Comparison of ENCODE assay signal across 22 cellular contexts in genomic region chr4:3361896-3362295, GRCh38.
DNase-seq lines count a peak whose midpoint lies in the region; ATAC-seq, FAIRE-seq and TF ChIP-seq lines count a peak whose summit lies in the region.
"Had no signal": no experiment of that assay in that cellular context is flagged by ENCODE, and none has a peak within 500 bp of the region (broad histone marks: within the 10 kb centered on the region; RNA-seq: fewer than 3 reads in every experiment).

No MANE protein-coding gene starts in this region.

- peaks cover 25% of the 10 kb centered on the region for H3K4me1 ChIP-seq in HepG2 (ENCODE audit: insufficient read depth, low read length)
- peaks cover 0 to 22% (median 6%) of the 10 kb centered on the region in 4 donors for H3K4me1 ChIP-seq in right lobe of liver
- H3K4me1 ChIP-seq in neuronal stem cell (ENCODE audit: control insufficient read depth in 2 of 2, insufficient read depth in 1 of 2, low read depth in 1 of 2, low read length in 2 of 2): peaks cover 0 to 8% of the 10 kb centered on the region in 2 donors
- no peaks in the 10 kb centered on the region for H3K4me1 ChIP-seq in foreskin keratinocyte

- H3K9ac ChIP-seq in HepG2 (ENCODE audit: insufficient read depth, low read depth, low read length): no peak overlapping the region
- H3K9ac ChIP-seq in neuronal stem cell (ENCODE audit: low read depth, low read length, poor library complexity): peak overlapping the region; percentile 67

- H3K27me3 ChIP-seq in HepG2 (ENCODE audit: control insufficient read depth in 1 of 2, insufficient read depth in 2 of 2, low read length in 2 of 2) (no peaks in the 10 kb centered on the region; a peak in 1 of 5 replicates), right lobe of liver (no peaks in the 10 kb centered on the region), neuronal stem cell (ENCODE audit: control insufficient read depth in 3 of 3, insufficient read depth in 3 of 3, low read depth in 1 of 3, low read length in 3 of 3) (peaks cover 0 to 2% (median 0%) of the 10 kb centered on the region in 3 experiments), foreskin keratinocyte (no peaks in the 10 kb centered on the region)

- H3K4ac ChIP-seq in neuronal stem cell (ENCODE audit: low read length): no peak overlapping the region

- H4K20me1 ChIP-seq in HepG2 (ENCODE audit: insufficient read depth, low read length): no peaks in the 10 kb centered on the region

- H3K18ac ChIP-seq in neuronal stem cell (ENCODE audit: low read length): peak overlapping the region; percentile 88

- no peak for FAIRE-seq in HepG2 (lab: Jason Lieb, UNC)
- FAIRE-seq: A204.1, D721Med, GM18507 had no signal

- no peak overlapping the region for H2BK12ac ChIP-seq in neuronal stem cell (ENCODE audit: low read length)

- ATAC-seq in HepG2 (no peak), right lobe of liver (no peak), foreskin keratinocyte (no peak)

- H3K27ac ChIP-seq in HepG2 (ENCODE audit: extremely low read length, insufficient read depth, low read length): no peak overlapping the region
- H3K27ac ChIP-seq in right lobe of liver: no peak overlapping the region
- H3K27ac ChIP-seq in coronary artery: no peak overlapping the region
- H3K27ac ChIP-seq in neuronal stem cell (replicated peaks; ENCODE audit: low read length): no peak overlapping the region
- H3K27ac ChIP-seq in foreskin keratinocyte: no peak overlapping the region

- no TSS peak for BruUV-seq in HepG2 (replicated peaks; lab: Mats Ljungman, UMichigan)

- TF ChIP-seq EP300 in HepG2 (IDR thresholded peaks at IDR 0.05; ENCODE audit: low read depth in 2 of 2, low read length in 2 of 2) (no peak), HepG2 (CRISPR knock-in tag; IDR thresholded peaks at IDR 0.05; ENCODE audit: borderline replicate concordance) (no peak)

- no peak overlapping the region for H2BK120ac ChIP-seq in neuronal stem cell (ENCODE audit: low read depth, low read length)

- peak overlapping the region; percentile 73 for H3K14ac ChIP-seq in neuronal stem cell (ENCODE audit: low read length)

- no peaks in the 10 kb centered on the region; a peak in 1 of 5 replicates for H3K36me3 ChIP-seq in HepG2 (replicated peaks in 1 of 2; ENCODE audit: control insufficient read depth in 1 of 2, insufficient read depth in 2 of 2, low read length in 2 of 2)
- no peaks in the 10 kb centered on the region for H3K36me3 ChIP-seq in right lobe of liver
- H3K36me3 ChIP-seq in neuronal stem cell (replicated peaks in 1 of 2; ENCODE audit: control insufficient read depth in 2 of 2, insufficient read depth in 2 of 2, low read length in 2 of 2): peaks cover 0 to 4% of the 10 kb centered on the region in 2 donors

- no peak overlapping the region for H2AK5ac ChIP-seq in neuronal stem cell (ENCODE audit: low read depth, low read length)

- TF ChIP-seq POLR2A in HepG2 (IDR thresholded peaks at IDR 0.05; ENCODE audit: insufficient read depth in 1 of 2, low read depth in 2 of 2, low read length in 2 of 2): no peak
- TF ChIP-seq POLR2A in right lobe of liver (IDR thresholded peaks at IDR 0.05): no peak

- H4K91ac ChIP-seq in neuronal stem cell (ENCODE audit: low read depth, low read length, poor library complexity): no peak overlapping the region

- H2BK5ac ChIP-seq in neuronal stem cell (ENCODE audit: low read length): no peak overlapping the region

- no peak overlapping the region for H3K4me3 ChIP-seq in HepG2 (replicated peaks in 1 of 3; ENCODE audit: insufficient read depth in 1 of 3, low read depth in 2 of 3, low read length in 3 of 3)
- H3K4me3 ChIP-seq in right lobe of liver: no peak overlapping the region
- H3K4me3 ChIP-seq in coronary artery: no peak overlapping the region
- no peak overlapping the region for H3K4me3 ChIP-seq in neuronal stem cell (ENCODE audit: low read length in 2 of 2)

- 95% methylated on average over 12 of the region's 12 CpGs for WGBS in HepG2 (ENCODE audit: low lambda C conversion rate)
- 100% methylated on average over 1 of the region's 12 CpGs for WGBS in right lobe of liver (ENCODE audit: insufficient coverage, low coverage, low lambda C conversion rate, missing lambda C conversion rate)
- WGBS in neuronal stem cell (ENCODE audit: extremely low coverage in 2 of 2, insufficient read length in 2 of 2, insufficient replicate concordance in 1 of 2), 2 donors: no CpG with 5 or more reads among the region's 12 CpGs

- no peak overlapping the region for H2AFZ ChIP-seq in HepG2 (ENCODE audit: low read length)
- H2AFZ ChIP-seq in neuronal stem cell (ENCODE audit: low read length): no peak overlapping the region

- intact Hi-C loops in HepG2 (cut with micrococcal nuclease; ENCODE audit: unreplicated experiment): no loop called here
- intact Hi-C loops in right lobe of liver (cut with DNase I): no loop called here

- H3K23ac ChIP-seq in neuronal stem cell (ENCODE audit: low read depth, low read length, poor library complexity): peak overlapping the region; percentile 69

- no peak overlapping the region for H4K8ac ChIP-seq in neuronal stem cell (ENCODE audit: low read depth, low read length)

- CTCF ChIA-PET in HepG2 (lab: Yijun Ruan, JAX; ENCODE audit: low intra/inter-chr PET ratio, low total read pairs): no interaction called here

- H3K79me1 ChIP-seq in neuronal stem cell (ENCODE audit: low read depth, low read length): peaks cover 12% of the 10 kb centered on the region

- no peak for TF ChIP-seq RAD21 in HepG2 (CRISPR knock-in tag; IDR thresholded peaks at IDR 0.05)

- DNase-seq in HepG2 (ENCODE audit: low spot score) (no peak), right lobe of liver (no peak), coronary artery (ENCODE audit: low spot score) (peak; percentile 55), neuronal stem cell (ENCODE audit: low spot score) (no peak), ureter (ENCODE audit: low spot score) (peak; percentile 34), T-helper 2 cell (no peak), foreskin keratinocyte (no peak), GM20000 (ENCODE audit: low spot score) (no peak)
- DNase-seq: C1 segment of cervical spinal cord; CD8-positive, alpha-beta memory T cell; GOT3; KBM-7; NCI-H1417 treated with DMSO at 0.1 percent for 48 hours; NCI-H1930; NCI-H226; NCI-H524; NCI-H82; OCI-M1; SHP77 treated with DMSO at 0.1 percent for 48 hours had no signal

- in situ Hi-C loops in HepG2 (cut with HindIII; ENCODE audit: extremely low pct_ligation_motif_present, low pct_unique_long_range_greater_than_20kb): no loop called here

- H3K9me3 ChIP-seq in HepG2 (ENCODE audit: low read length): no peaks in the 10 kb centered on the region
- no peaks in the 10 kb centered on the region for H3K9me3 ChIP-seq in right lobe of liver
- H3K9me3 ChIP-seq in neuronal stem cell (replicated peaks in 1 of 2; ENCODE audit: control insufficient read depth in 2 of 2, insufficient read depth in 1 of 2, low read depth in 1 of 2, low read length in 2 of 2): peaks cover 3 to 10% of the 10 kb centered on the region in 2 donors

- no peak overlapping the region for H2BK15ac ChIP-seq in neuronal stem cell (ENCODE audit: low read length)

- no peak for TF ChIP-seq CTCF in HepG2 (CRISPR knock-in tag; IDR thresholded peaks at IDR 0.05)
- TF ChIP-seq CTCF in right lobe of liver (IDR thresholded peaks at IDR 0.05): no peak
- no peak for TF ChIP-seq CTCF in coronary artery (IDR thresholded peaks at IDR 0.05)
- TF ChIP-seq CTCF in foreskin keratinocyte (conservative IDR thresholded peaks at IDR 0.05): no peak
- TF ChIP-seq CTCF in GM20000 (IDR thresholded peaks at IDR 0.05; ENCODE audit: extremely low read depth, missing control alignments): no peak

- H3K4me2 ChIP-seq in HepG2 (ENCODE audit: low read depth, low read length) (no peak overlapping the region), neuronal stem cell (ENCODE audit: insufficient read depth, low read length, poor library complexity, severe bottlenecking) (no peak overlapping the region)

- POLR2A ChIA-PET in HepG2 (lab: Yijun Ruan, JAX): no interaction called here

- H3K79me2 ChIP-seq in HepG2 (ENCODE audit: insufficient read depth, low read length): peaks cover 8% of the 10 kb centered on the region

TF ChIP-seq in HepG2, 621 proteins besides CTCF, POLR2A, EP300 and RAD21:
- no peak for TF ChIP-seq ZNF552 (CRISPR knock-in tag; IDR thresholded peaks at IDR 0.05; ENCODE audit: borderline replicate concordance)
- no peak for TF ChIP-seq DR1 (CRISPR knock-in tag; IDR thresholded peaks at IDR 0.05)
- 0 out of 2 replicates have a peak, but pooled peaks have one; percentile 12 for TF ChIP-seq ZNF687 (CRISPR knock-in tag; IDR thresholded peaks at IDR 0.05)

Comparison
In these comparisons a context has a peak if more than half of its experiments do, and no peak if none do; other contexts are left out.
1. DNase-seq: peak in coronary artery (single experiment) and ureter (single experiment); none in HepG2 (single experiment), right lobe of liver (0 of 3), neuronal stem cell (single experiment), T-helper 2 cell (0 of 5), foreskin keratinocyte (0 of 2) and GM20000 (single experiment).